ENCODE assay signal across 8 cellular contexts in genomic region chr4:54281060-54281781, GRCh38. TPM values are rescaled to one million over a fixed set of nuclear protein-coding genes. Genes with fewer than 3 reads are reported as not detected.
DNase-seq lines count a peak whose midpoint lies in the region; ATAC-seq and TF ChIP-seq lines count a peak whose summit lies in the region.

No MANE protein-coding gene starts in this region.

- H3K36me3 ChIP-seq in psoas muscle (ENCODE audit: insufficient read depth in 1 of 2, low read depth in 1 of 2), result no peaks in the 10 kb centered on the region

- no peak overlapping the region for H3K27ac Mint-ChIP-seq in activated CD4-positive, alpha-beta T cell treated with anti-CD3 and anti-CD28 coated beads, Interleukin-2, amount 10 ng/mL, durations not matched to agents 7 days and 5 days

- no peaks in the 10 kb centered on the region for H3K27me3 ChIP-seq in psoas muscle (ENCODE audit: insufficient read depth in 3 of 3, low read length in 2 of 3)

- DNase-seq in Daoy (ENCODE audit: low read depth), result peak; percentile 51
- peak; percentile 53 for DNase-seq in UCSD-AML1 (lab: John Stamatoyannopoulos, UW; ENCODE audit: unreplicated experiment)
- peak; percentile 16 for DNase-seq in foreskin melanocyte
- DNase-seq in psoas muscle, result peak; percentile 80 to 87
- no peak for DNase-seq in activated CD4-positive, alpha-beta T cell treated with anti-CD3 and anti-CD28 coated beads, Interleukin-2, amount 10 ng/mL, durations not matched to agents 7 days and 5 days

- H3K4me1 Mint-ChIP-seq in activated CD4-positive, alpha-beta T cell treated with anti-CD3 and anti-CD28 coated beads, Interleukin-2, amount 10 ng/mL, durations not matched to agents 7 days and 5 days, result peaks cover 13% of the 10 kb centered on the region

- no peak for TF ChIP-seq CTCF in psoas muscle (IDR thresholded peaks at IDR 0.05)

- H3K9me3 Mint-ChIP-seq in activated CD4-positive, alpha-beta T cell treated with anti-CD3 and anti-CD28 coated beads, Interleukin-2, amount 10 ng/mL, durations not matched to agents 7 days and 5 days, result peaks cover 13% of the 10 kb centered on the region

- no peaks in the 10 kb centered on the region for H3K36me3 Mint-ChIP-seq in activated CD4-positive, alpha-beta T cell treated with anti-CD3 and anti-CD28 coated beads, Interleukin-2, amount 10 ng/mL, durations not matched to agents 7 days and 5 days (ENCODE audit: low read depth)

- CTCF ChIA-PET in activated CD4-positive, alpha-beta T cell treated with anti-CD3 and anti-CD28 coated beads, Interleukin-2, amount 10 ng/mL, durations not matched to agents 7 days and 5 days (lab: Charles Lee), result interaction anchor here (1.1 kb wide), 1 partner anchor 61 kb away, joined by 3 read pairs; no protein-coding TSS in a partner anchor

- POLR2A ChIA-PET in activated CD4-positive, alpha-beta T cell treated with anti-CD3 and anti-CD28 coated beads, Interleukin-2, amount 10 ng/mL, durations not matched to agents 7 days and 5 days (lab: Charles Lee), result no interaction called here

- H3K4me1 ChIP-seq in psoas muscle, result peaks cover 29% of the 10 kb centered on the region

- 4 to 9% (median 5%) methylated on average over 7 of the region's 7 CpGs for WGBS in psoas muscle, 3 donors

- peak overlapping the region; percentile 75 for H3K27ac ChIP-seq in psoas muscle

- no peak overlapping the region for H3K4me3 Mint-ChIP-seq in activated CD4-positive, alpha-beta T cell treated with anti-CD3 and anti-CD28 coated beads, Interleukin-2, amount 10 ng/mL, durations not matched to agents 7 days and 5 days

- intact Hi-C loops in psoas muscle (cut with DNase I), result no loop called here

- ATAC-seq in psoas muscle, result peak; percentile 92 to 96 (median 95)
- no peak for ATAC-seq in HG03095 (IDR thresholded peaks at IDR 0.05; ENCODE audit: unreplicated experiment)
- no peak for ATAC-seq in HG02588 (IDR thresholded peaks at IDR 0.05; ENCODE audit: unreplicated experiment)
- ATAC-seq in GM19395 (IDR thresholded peaks at IDR 0.05; ENCODE audit: unreplicated experiment), result no peak

- H3K4me3 ChIP-seq in psoas muscle, result no peak overlapping the region

- no peaks in the 10 kb centered on the region for H3K9me3 ChIP-seq in psoas muscle

- H3K27me3 Mint-ChIP-seq in activated CD4-positive, alpha-beta T cell treated with anti-CD3 and anti-CD28 coated beads, Interleukin-2, amount 10 ng/mL, durations not matched to agents 7 days and 5 days, result no peaks in the 10 kb centered on the region

RNA-seq across cellular contexts. Expression of gene PDGFRA, which starts 52.1 kb away (rescaled TPM):
- total RNA-seq in Daoy (2014; rRNA removed; shearing (Covaris generic)), result 1.5 and 2.2 TPM in 2 replicates
- 10 to 100 TPM; 12.9 to 32.6 (median 19.2) TPM for total RNA-seq in psoas muscle
- 1 to 10 TPM; 3.1 to 5.1 (median 3.6) TPM for polyA plus RNA-seq in psoas muscle
- total RNA-seq in activated CD4-positive, alpha-beta T cell treated with anti-CD3 and anti-CD28 coated beads, Interleukin-2, amount 10 ng/mL, durations not matched to agents 7 days and 5 days, result not detected

Comparison
In these comparisons a context has a peak if more than half of its experiments do, and no peak if none do; other contexts are left out.
1. ATAC-seq: peak in psoas muscle (4 of 4); none in HG03095 (single experiment), HG02588 (single experiment) and GM19395 (single experiment).